9 cellular contexts compared by ENCODE assay signal in the genomic region with DNA sequence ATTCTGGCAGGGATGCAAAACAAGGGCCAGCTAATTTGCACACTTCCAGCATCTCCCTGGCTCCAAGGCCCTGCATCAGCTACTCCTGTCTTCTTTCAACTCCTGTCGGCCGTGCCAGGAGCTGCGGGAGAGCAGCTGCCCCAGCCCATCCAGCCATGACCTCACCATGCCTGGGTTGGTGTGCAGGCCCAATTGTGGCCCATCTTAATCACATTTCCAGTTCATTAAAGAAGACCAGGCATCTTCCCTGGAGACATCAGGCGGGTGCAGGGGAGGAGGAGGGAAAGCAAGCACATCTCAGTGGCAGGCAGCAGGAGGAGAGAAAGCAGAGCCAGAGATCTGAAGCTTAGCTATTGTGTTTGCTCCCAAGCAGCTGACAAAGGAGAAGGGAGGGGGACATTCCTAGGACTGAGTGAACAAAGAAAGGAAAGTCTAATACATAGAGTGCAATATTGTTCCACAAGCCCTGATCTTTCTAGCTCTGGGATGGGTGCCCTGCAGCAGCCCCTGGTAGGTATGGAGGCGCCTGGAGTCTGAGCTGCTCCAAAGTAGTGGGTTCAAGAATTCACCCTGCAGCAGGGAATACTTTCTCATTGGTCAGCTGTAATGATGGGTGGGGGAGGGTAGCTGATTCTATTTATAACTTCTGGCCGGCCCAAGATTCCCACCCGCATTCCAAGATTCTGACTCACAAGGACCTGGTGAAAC. TPM values are rescaled to one million over a fixed set of nuclear protein-coding genes. Genes with fewer than 3 reads are reported as not detected.
DNase-seq lines count a peak whose midpoint lies in the region; ATAC-seq and TF ChIP-seq lines count a peak whose summit lies in the region.
"Had no signal": no experiment of that assay in that cellular context is flagged by ENCODE, and none has a peak within 500 bp of the region (broad histone marks: within the 10 kb centered on the region; RNA-seq: fewer than 3 reads in every experiment).

No MANE protein-coding gene starts in this region.

- no peaks in the 10 kb centered on the region for H3K9me3 Mint-ChIP-seq in brain

- H3K4me3 ChIP-seq in sigmoid colon = no peak overlapping the region

- peak overlapping the region in 4 of 5 experiments; percentile 5 to 63 (median 50) for H3K4me3 Mint-ChIP-seq in brain

- H3K4me1 ChIP-seq in sigmoid colon = peaks cover 0 to 48% (median 36%) of the 10 kb centered on the region in 4 donors

- no peaks in the 10 kb centered on the region for H3K9me3 ChIP-seq in sigmoid colon

- peak overlapping the region; percentile 59 to 83 (median 75) for H3K27ac ChIP-seq in sigmoid colon

- no peaks in the 10 kb centered on the region for H3K27me3 Mint-ChIP-seq in brain

- 74 to 75% methylated on average over 7 of the region's 7 CpGs for WGBS in sigmoid colon, 2 donors

- peaks cover 64% of the 10 kb centered on the region for H3K4me1 Mint-ChIP-seq in brain

- no peaks in the 10 kb centered on the region for H3K36me3 Mint-ChIP-seq in brain

- no peaks in the 10 kb centered on the region for H3K36me3 ChIP-seq in sigmoid colon

- ATAC-seq in GM19328 (IDR thresholded peaks at IDR 0.05; ENCODE audit: unreplicated experiment) (no peak), GM18511 (IDR thresholded peaks at IDR 0.05; ENCODE audit: unreplicated experiment) (no peak)

- H3K27me3 ChIP-seq in sigmoid colon = no peaks in the 10 kb centered on the region

- H3K27ac Mint-ChIP-seq in brain = peak overlapping the region; percentile 60 to 95 (median 90)

- TF ChIP-seq CTCF in brain (conservative IDR thresholded peaks at IDR 0.05) (peak in 1 of 2 experiments; percentile 14), sigmoid colon (IDR thresholded peaks at IDR 0.05) (no peak)

- DNase-seq in HCEC 1CT = peak; percentile 16
- peak; percentile 75 for DNase-seq in iPS DF 4.7 (ENCODE audit: extremely low read depth, low spot score)
- DNase-seq in sigmoid colon = peak; percentile 83
- DNase-seq in activated naive CD4-positive, alpha-beta T cell treated with anti-CD3 and anti-CD28 coated beads, Interleukin-2, amount 50 U/mL, for 16 hours = no peak
- no peak for DNase-seq in NCI-H2196 treated with DMSO at 0.1 percent for 48 hours (lab: John Stamatoyannopoulos, UW; ENCODE audit: unreplicated experiment)
- DNase-seq: NCI-H2227 treated with DMSO at 0.1 percent for 48 hours had no signal

- TF ChIP-seq POLR2A in sigmoid colon (IDR thresholded peaks at IDR 0.05) = no peak

- intact Hi-C loops in sigmoid colon (cut with DNase I) = loop anchor here (5.0 kb wide), 2 partner anchors 98 to 153 kb away; no protein-coding TSS in a partner anchor

- TF ChIP-seq EP300 in sigmoid colon (IDR thresholded peaks at IDR 0.05) = peak in 2 of 4 donors; percentile 53 to 73

RNA-seq across cellular contexts. Expression of a gene that starts 40.1 kb away (rescaled TPM):
- polyA plus RNA-seq in brain (ENCODE audit: insufficient read depth, low read depth, low replicate concordance) = 144 TPM
- 10 to 100 TPM; 36.7 to 98.0 (median 55.5) TPM for total RNA-seq in sigmoid colon
- polyA plus RNA-seq in sigmoid colon = 10 to 100 TPM in 1 of 3 donors, 1 to 10 TPM in 1, under 1 TPM in 1; 0.60 to 42.2 (median 1.2) TPM

Comparison
In these comparisons a context has a peak if more than half of its experiments do, and no peak if none do; other contexts are left out.
1. DNase-seq: peak in HCEC 1CT (single experiment), iPS DF 4.7 (single experiment) and sigmoid colon (single experiment); none in activated naive CD4-positive, alpha-beta T cell treated with anti-CD3 and anti-CD28 coated beads, Interleukin-2, amount 50 U/mL, for 16 hours (single experiment) and NCI-H2196 treated with DMSO at 0.1 percent for 48 hours (single experiment).